In the genomic region with DNA sequence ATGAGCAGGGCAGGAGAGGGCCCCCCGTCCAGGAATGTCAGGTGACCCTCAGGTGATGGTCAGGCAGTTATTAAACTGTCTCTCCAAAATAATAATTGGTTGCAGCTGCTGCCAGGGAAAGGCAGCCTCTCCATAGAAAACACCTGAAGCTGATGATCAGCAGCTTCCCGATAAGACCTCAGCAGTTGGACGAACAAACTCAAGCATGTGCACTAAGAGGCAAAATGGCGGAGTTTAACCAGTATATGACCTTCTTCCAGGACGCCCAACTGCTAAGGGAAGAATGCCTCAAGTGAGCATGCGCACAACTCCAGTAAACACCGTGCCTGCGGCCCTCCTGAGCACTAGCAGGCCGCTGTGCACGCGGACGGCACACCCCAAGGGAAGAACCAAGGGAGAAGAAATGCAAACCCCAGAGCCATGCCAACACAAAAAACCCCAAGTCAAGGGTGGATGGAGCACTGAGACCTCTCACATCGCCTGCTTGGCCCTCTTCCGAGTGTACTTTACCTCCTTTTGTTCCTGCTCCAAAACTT, we compare ENCODE assay signal across 1 cellular context.
A peak's percentile ranks its signal among the peaks of the same experiment; 100 is the strongest.
TF ChIP-seq lines count a peak whose summit lies in the region.

No MANE protein-coding gene starts in this region.

TF ChIP-seq in K562, 482 proteins besides CTCF, POLR2A, EP300 and RAD21 (continued from another document):
- TF ChIP-seq, protein P1, sequence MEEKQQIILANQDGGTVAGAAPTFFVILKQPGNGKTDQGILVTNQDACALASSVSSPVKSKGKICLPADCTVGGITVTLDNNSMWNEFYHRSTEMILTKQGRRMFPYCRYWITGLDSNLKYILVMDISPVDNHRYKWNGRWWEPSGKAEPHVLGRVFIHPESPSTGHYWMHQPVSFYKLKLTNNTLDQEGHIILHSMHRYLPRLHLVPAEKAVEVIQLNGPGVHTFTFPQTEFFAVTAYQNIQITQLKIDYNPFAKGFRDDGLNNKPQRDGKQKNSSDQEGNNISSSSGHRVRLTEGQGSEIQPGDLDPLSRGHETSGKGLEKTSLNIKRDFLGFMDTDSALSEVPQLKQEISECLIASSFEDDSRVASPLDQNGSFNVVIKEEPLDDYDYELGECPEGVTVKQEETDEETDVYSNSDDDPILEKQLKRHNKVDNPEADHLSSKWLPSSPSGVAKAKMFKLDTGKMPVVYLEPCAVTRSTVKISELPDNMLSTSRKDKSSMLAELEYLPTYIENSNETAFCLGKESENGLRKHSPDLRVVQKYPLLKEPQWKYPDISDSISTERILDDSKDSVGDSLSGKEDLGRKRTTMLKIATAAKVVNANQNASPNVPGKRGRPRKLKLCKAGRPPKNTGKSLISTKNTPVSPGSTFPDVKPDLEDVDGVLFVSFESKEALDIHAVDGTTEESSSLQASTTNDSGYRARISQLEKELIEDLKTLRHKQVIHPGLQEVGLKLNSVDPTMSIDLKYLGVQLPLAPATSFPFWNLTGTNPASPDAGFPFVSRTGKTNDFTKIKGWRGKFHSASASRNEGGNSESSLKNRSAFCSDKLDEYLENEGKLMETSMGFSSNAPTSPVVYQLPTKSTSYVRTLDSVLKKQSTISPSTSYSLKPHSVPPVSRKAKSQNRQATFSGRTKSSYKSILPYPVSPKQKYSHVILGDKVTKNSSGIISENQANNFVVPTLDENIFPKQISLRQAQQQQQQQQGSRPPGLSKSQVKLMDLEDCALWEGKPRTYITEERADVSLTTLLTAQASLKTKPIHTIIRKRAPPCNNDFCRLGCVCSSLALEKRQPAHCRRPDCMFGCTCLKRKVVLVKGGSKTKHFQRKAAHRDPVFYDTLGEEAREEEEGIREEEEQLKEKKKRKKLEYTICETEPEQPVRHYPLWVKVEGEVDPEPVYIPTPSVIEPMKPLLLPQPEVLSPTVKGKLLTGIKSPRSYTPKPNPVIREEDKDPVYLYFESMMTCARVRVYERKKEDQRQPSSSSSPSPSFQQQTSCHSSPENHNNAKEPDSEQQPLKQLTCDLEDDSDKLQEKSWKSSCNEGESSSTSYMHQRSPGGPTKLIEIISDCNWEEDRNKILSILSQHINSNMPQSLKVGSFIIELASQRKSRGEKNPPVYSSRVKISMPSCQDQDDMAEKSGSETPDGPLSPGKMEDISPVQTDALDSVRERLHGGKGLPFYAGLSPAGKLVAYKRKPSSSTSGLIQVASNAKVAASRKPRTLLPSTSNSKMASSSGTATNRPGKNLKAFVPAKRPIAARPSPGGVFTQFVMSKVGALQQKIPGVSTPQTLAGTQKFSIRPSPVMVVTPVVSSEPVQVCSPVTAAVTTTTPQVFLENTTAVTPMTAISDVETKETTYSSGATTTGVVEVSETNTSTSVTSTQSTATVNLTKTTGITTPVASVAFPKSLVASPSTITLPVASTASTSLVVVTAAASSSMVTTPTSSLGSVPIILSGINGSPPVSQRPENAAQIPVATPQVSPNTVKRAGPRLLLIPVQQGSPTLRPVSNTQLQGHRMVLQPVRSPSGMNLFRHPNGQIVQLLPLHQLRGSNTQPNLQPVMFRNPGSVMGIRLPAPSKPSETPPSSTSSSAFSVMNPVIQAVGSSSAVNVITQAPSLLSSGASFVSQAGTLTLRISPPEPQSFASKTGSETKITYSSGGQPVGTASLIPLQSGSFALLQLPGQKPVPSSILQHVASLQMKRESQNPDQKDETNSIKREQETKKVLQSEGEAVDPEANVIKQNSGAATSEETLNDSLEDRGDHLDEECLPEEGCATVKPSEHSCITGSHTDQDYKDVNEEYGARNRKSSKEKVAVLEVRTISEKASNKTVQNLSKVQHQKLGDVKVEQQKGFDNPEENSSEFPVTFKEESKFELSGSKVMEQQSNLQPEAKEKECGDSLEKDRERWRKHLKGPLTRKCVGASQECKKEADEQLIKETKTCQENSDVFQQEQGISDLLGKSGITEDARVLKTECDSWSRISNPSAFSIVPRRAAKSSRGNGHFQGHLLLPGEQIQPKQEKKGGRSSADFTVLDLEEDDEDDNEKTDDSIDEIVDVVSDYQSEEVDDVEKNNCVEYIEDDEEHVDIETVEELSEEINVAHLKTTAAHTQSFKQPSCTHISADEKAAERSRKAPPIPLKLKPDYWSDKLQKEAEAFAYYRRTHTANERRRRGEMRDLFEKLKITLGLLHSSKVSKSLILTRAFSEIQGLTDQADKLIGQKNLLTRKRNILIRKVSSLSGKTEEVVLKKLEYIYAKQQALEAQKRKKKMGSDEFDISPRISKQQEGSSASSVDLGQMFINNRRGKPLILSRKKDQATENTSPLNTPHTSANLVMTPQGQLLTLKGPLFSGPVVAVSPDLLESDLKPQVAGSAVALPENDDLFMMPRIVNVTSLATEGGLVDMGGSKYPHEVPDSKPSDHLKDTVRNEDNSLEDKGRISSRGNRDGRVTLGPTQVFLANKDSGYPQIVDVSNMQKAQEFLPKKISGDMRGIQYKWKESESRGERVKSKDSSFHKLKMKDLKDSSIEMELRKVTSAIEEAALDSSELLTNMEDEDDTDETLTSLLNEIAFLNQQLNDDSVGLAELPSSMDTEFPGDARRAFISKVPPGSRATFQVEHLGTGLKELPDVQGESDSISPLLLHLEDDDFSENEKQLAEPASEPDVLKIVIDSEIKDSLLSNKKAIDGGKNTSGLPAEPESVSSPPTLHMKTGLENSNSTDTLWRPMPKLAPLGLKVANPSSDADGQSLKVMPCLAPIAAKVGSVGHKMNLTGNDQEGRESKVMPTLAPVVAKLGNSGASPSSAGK (IDR thresholded peaks at IDR 0.05) = peak; percentile 77
- TF ChIP-seq, protein P2, sequence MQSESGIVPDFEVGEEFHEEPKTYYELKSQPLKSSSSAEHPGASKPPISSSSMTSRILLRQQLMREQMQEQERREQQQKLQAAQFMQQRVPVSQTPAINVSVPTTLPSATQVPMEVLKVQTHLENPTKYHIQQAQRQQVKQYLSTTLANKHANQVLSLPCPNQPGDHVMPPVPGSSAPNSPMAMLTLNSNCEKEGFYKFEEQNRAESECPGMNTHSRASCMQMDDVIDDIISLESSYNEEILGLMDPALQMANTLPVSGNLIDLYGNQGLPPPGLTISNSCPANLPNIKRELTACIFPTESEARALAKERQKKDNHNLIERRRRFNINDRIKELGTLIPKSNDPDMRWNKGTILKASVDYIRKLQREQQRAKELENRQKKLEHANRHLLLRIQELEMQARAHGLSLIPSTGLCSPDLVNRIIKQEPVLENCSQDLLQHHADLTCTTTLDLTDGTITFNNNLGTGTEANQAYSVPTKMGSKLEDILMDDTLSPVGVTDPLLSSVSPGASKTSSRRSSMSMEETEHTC (IDR thresholded peaks at IDR 0.05) = no peak
- TF ChIP-seq YY1 (IDR thresholded peaks at IDR 0.05; ENCODE audit: borderline replicate concordance in 1 of 3, control insufficient read depth in 1 of 3, extremely low read depth in 1 of 3, insufficient read depth in 3 of 3, insufficient read length in 1 of 3, insufficient replicate concordance in 2 of 3, low read depth in 1 of 3, low read length in 2 of 3) (peak in 1 of 3 experiments; percentile 54), FUS (optimal IDR thresholded peaks at IDR 0.05; ENCODE audit: low read depth, low read length) (no peak)
- TF ChIP-seq, protein P3, sequence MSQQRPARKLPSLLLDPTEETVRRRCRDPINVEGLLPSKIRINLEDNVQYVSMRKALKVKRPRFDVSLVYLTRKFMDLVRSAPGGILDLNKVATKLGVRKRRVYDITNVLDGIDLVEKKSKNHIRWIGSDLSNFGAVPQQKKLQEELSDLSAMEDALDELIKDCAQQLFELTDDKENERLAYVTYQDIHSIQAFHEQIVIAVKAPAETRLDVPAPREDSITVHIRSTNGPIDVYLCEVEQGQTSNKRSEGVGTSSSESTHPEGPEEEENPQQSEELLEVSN (IDR thresholded peaks at IDR 0.05; ENCODE audit: borderline replicate concordance in 1 of 2, extremely low read depth in 1 of 2, insufficient read depth in 1 of 2, insufficient read length in 1 of 2, low read depth in 1 of 2, low read length in 1 of 2, poor library complexity in 1 of 2, severe bottlenecking in 1 of 2) = peak in 1 of 2 experiments; percentile 47
